Comparison of ENCODE assay signal across 15 cellular contexts in genomic region chr21:14956826-14957225, GRCh38.
DNase-seq lines count a peak whose midpoint lies in the region; ATAC-seq and TF ChIP-seq lines count a peak whose summit lies in the region.
"Had no signal": no experiment of that assay in that cellular context is flagged by ENCODE, and none has a peak within 500 bp of the region (broad histone marks: within the 10 kb centered on the region; RNA-seq: fewer than 3 reads in every experiment).

No MANE protein-coding gene starts in this region.

- peak; percentile 5 for DNase-seq in AG08396 (ENCODE audit: low spot score)
- DNase-seq in HS-5 (ENCODE audit: low read depth): peak; percentile 82
- DNase-seq in cardiac fibroblast (ENCODE audit: low read depth in 2 of 2): peak; percentile 69 to 79
- DNase-seq in kidney tubule cell (ENCODE audit: low spot score): peak; percentile 94
- DNase-seq in progenitor cell of endocrine pancreas (ENCODE audit: low spot score, unreplicated experiment): no peak
- DNase-seq: activated T-cell treated with anti-CD3 and anti-CD28 coated beads, Interleukin-2, amount 50 U/mL, for 72 hours; amygdala; NCI-H1694; stimulated activated CD4-positive, alpha-beta T cell treated with anti-CD3 and anti-CD28 coated beads, Interleukin-12 subunit alpha, Interleukin-12 subunit beta, amount 100 ng/mL, for 4 hours; stimulated activated naive CD4-positive, alpha-beta T cell treated with Interleukin-2 at 50 U/mL for 16 hours had no signal

- H3K27ac Mint-ChIP-seq in progenitor cell of endocrine pancreas: no peak overlapping the region

- peaks cover 30% of the 10 kb centered on the region for H3K4me1 Mint-ChIP-seq in progenitor cell of endocrine pancreas (ENCODE audit: low read depth)

- no peak for ATAC-seq in GM18511 (IDR thresholded peaks at IDR 0.05; ENCODE audit: unreplicated experiment)
- ATAC-seq in HG03378 (IDR thresholded peaks at IDR 0.05; ENCODE audit: unreplicated experiment): no peak
- ATAC-seq in GM21723 (IDR thresholded peaks at IDR 0.05; ENCODE audit: unreplicated experiment): no peak
- ATAC-seq: activated T-cell treated with anti-CD3 and anti-CD28 coated beads, Interleukin-2, amount 50 U/mL, for 72 hours had no signal

- no peak overlapping the region for H3K4me3 ChIP-seq in cardiac fibroblast (replicated peaks in 1 of 2; ENCODE audit: low read depth in 2 of 2, low read length in 2 of 2)
- H3K4me3 ChIP-seq: coronary artery, hepatocyte had no signal

- H3K27me3 Mint-ChIP-seq in progenitor cell of endocrine pancreas: no peaks in the 10 kb centered on the region

- H3K4me3 Mint-ChIP-seq in progenitor cell of endocrine pancreas (ENCODE audit: low read depth): no peak overlapping the region
- H3K4me3 Mint-ChIP-seq: activated T-cell treated with anti-CD3 and anti-CD28 coated beads, Interleukin-2, amount 50 U/mL, for 72 hours had no signal

- TF ChIP-seq CTCF in cardiac fibroblast (IDR thresholded peaks at IDR 0.05; ENCODE audit: low read depth, low read length) (no peak), progenitor cell of endocrine pancreas (IDR thresholded peaks at IDR 0.05; ENCODE audit: unreplicated experiment) (no peak)

- no peaks in the 10 kb centered on the region for H3K36me3 Mint-ChIP-seq in progenitor cell of endocrine pancreas (ENCODE audit: insufficient read depth)

- H3K9me3 Mint-ChIP-seq in progenitor cell of endocrine pancreas (ENCODE audit: low read depth): no peaks in the 10 kb centered on the region
- H3K9me3 Mint-ChIP-seq: activated T-cell treated with anti-CD3 and anti-CD28 coated beads, Interleukin-2, amount 50 U/mL, for 72 hours had no signal
